9 cellular contexts compared by ENCODE assay signal in genomic region chr21:25563399-25564116, GRCh38. TPM values are rescaled to one million over a fixed set of nuclear protein-coding genes. Genes with fewer than 3 reads are reported as not detected.
DNase-seq lines count a peak whose midpoint lies in the region; ATAC-seq and TF ChIP-seq lines count a peak whose summit lies in the region.
"Had no signal": no experiment of that assay in that cellular context is flagged by ENCODE, and none has a peak within 500 bp of the region (broad histone marks: within the 10 kb centered on the region; RNA-seq: fewer than 3 reads in every experiment).

No MANE protein-coding gene starts in this region.

- POLR2A ChIA-PET in CD4-positive, alpha-beta memory T cell (lab: Charles Lee; ENCODE audit: partially characterized antibody) = interaction anchor here (1.4 to 4.5 kb wide), 6 partner anchors 9 to 171 kb away, joined by 3 to 38 read pairs (median 11); partner anchors contain the start of genes ATP5PF, GABPA and MRPL39

- H3K9me3 Mint-ChIP-seq in CD4-positive, alpha-beta memory T cell = no peaks in the 10 kb centered on the region
- no peaks in the 10 kb centered on the region for H3K9me3 Mint-ChIP-seq in type B pancreatic cell

- intact Hi-C loops in CD4-positive, alpha-beta memory T cell (cut with micrococcal nuclease) = loop anchor here (1.0 to 2.0 kb wide), 3 partner anchors 10 to 171 kb away; partner anchors contain the start of genes ATP5PF and GABPA
- intact Hi-C loops in Right ventricle myocardium inferior (cut with DNase I) = no loop called here

- ATAC-seq in Right ventricle myocardium inferior = no peak

- CTCF ChIA-PET in CD4-positive, alpha-beta memory T cell (lab: Charles Lee; ENCODE audit: partially characterized antibody) = interaction anchor here (1.0 to 1.9 kb wide), 4 partner anchors 9 to 42 kb away, joined by 3 to 6 read pairs (median 5); no protein-coding TSS in a partner anchor

- no peaks in the 10 kb centered on the region for H3K9me3 ChIP-seq in CD4-positive, alpha-beta memory T cell (ENCODE audit: control insufficient read depth in 1 of 2, low read length in 2 of 2)

- H3K27ac Mint-ChIP-seq in CD4-positive, alpha-beta memory T cell = peak overlapping the region; percentile 83 to 96 (median 92)
- H3K27ac Mint-ChIP-seq in type B pancreatic cell = no peak overlapping the region

- H3K27me3 ChIP-seq in CD4-positive, alpha-beta memory T cell (ENCODE audit: insufficient read depth, low read length) = no peaks in the 10 kb centered on the region

- peak; percentile 39 to 63 (median 46) for DNase-seq in CD4-positive, alpha-beta memory T cell
- DNase-seq in HCEC 1CT (peak; percentile 45), SKM-1 treated with dmso at 0.1 percent for 144 hours (lab: John Stamatoyannopoulos, UW; ENCODE audit: unreplicated experiment) (peak; percentile 76), fibroblast of mammary gland (ENCODE audit: low read depth) (no peak), caudate nucleus (lab: John Stamatoyannopoulos, UW) (no peak), type B pancreatic cell (ENCODE audit: extremely low spot score, unreplicated experiment) (no peak), Right ventricle myocardium inferior (ENCODE audit: missing footprints) (no peak), nucleus accumbens (lab: John Stamatoyannopoulos, UW) (no peak)
- DNase-seq: NCI-H2171 treated with DMSO at 0.1 percent for 48 hours had no signal

- H3K27ac ChIP-seq in CD4-positive, alpha-beta memory T cell (ENCODE audit: low read depth, low read length) = peak overlapping the region; percentile 77
- H3K27ac ChIP-seq in caudate nucleus (ENCODE audit: low read depth, low read length) = no peak overlapping the region

- H3K36me3 ChIP-seq in CD4-positive, alpha-beta memory T cell (ENCODE audit: insufficient read depth, low read length) = no peaks in the 10 kb centered on the region

- peaks cover 78% of the 10 kb centered on the region for H3K4me1 ChIP-seq in CD4-positive, alpha-beta memory T cell (ENCODE audit: insufficient read depth, low read length)

- peaks cover 0 to 5% of the 10 kb centered on the region in 2 donors for H3K36me3 Mint-ChIP-seq in CD4-positive, alpha-beta memory T cell
- H3K36me3 Mint-ChIP-seq in type B pancreatic cell = peaks cover 8% of the 10 kb centered on the region

- peaks cover 58 to 87% (median 74%) of the 10 kb centered on the region in 4 donors for H3K4me1 Mint-ChIP-seq in CD4-positive, alpha-beta memory T cell
- H3K4me1 Mint-ChIP-seq in type B pancreatic cell (ENCODE audit: unreplicated experiment) = no peaks in the 10 kb centered on the region

- no peaks in the 10 kb centered on the region for H3K27me3 Mint-ChIP-seq in CD4-positive, alpha-beta memory T cell
- peaks cover 28% of the 10 kb centered on the region for H3K27me3 Mint-ChIP-seq in type B pancreatic cell

- peak overlapping the region; percentile 91 to 99 (median 97) for H3K4me3 Mint-ChIP-seq in CD4-positive, alpha-beta memory T cell
- no peak overlapping the region for H3K4me3 Mint-ChIP-seq in type B pancreatic cell

- H3K4me3 ChIP-seq in CD4-positive, alpha-beta memory T cell (ENCODE audit: low read length in 2 of 2) = peak overlapping the region in 1 of 2 donors; percentile 63
- peak overlapping the region; percentile 65 for H3K4me3 ChIP-seq in fibroblast of mammary gland (ENCODE audit: control insufficient read depth, low read depth, low read length)

- TF ChIP-seq CTCF in fibroblast of mammary gland (conservative IDR thresholded peaks at IDR 0.05; ENCODE audit: control insufficient read depth, insufficient read depth, low read depth, low read length) (no peak), type B pancreatic cell (conservative IDR thresholded peaks at IDR 0.05) (no peak)

RNA-seq across cellular contexts. Expression of gene MRPL39, which starts 43.7 kb away (rescaled TPM):
- total RNA-seq in CD4-positive, alpha-beta memory T cell = 10 to 100 TPM; 19.1 to 21.2 TPM
- 10 to 100 TPM; 38.5 to 53.0 TPM for polyA plus RNA-seq in CD4-positive, alpha-beta memory T cell
- total RNA-seq in type B pancreatic cell (ENCODE audit: low replicate concordance) (34.3 and 36.3 TPM in 2 replicates), Right ventricle myocardium inferior (59.4 TPM)

Comparison
In these comparisons a context has a peak if more than half of its experiments do, and no peak if none do; other contexts are left out.
1. DNase-seq: peak in CD4-positive, alpha-beta memory T cell (5 of 5), HCEC 1CT (single experiment) and SKM-1 treated with dmso at 0.1 percent for 144 hours (single experiment); none in fibroblast of mammary gland (single experiment), caudate nucleus (0 of 61), type B pancreatic cell (single experiment), Right ventricle myocardium inferior (single experiment) and nucleus accumbens (0 of 56).